ENCODE assay signal across 1 cellular context in the genomic region with DNA sequence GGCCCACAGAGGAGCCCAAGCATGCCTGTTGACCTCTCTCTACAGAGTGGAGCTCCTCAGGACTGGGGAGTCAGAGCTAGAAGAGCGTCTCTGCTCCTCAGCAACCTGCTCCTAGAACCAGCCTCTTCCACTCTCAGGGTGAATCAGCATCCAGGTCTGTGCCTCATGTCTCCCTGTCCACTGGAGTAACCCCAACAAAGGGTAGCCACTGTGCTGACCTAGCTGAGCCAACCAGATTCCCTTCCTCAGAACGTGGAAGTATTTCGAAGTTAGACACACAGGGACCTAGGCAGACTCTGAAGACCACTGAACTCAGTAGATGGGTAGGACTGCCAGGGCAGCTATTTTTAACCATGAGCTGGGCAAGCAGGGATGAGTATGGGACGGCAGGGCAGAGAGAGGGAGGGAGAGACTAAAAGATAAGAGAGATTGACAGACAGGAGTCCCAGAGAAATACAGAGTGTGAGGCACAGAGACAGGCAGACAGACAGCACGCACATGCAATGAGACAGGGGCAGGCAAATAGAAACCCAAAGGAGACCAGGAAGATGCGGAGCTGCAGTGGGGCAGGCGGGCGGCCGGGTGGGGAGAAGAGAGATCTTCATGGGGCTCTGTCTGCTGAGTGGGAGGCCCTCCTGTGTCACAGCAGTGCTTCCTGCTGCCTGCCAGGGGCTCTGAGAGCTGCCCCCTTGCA.
TF ChIP-seq lines count a peak whose summit lies in the region.

No MANE protein-coding gene starts in this region.

TF ChIP-seq in K562, 482 proteins besides CTCF, POLR2A, EP300 and RAD21 (continued from another document and continues in another):
- TF ChIP-seq, protein P1, sequence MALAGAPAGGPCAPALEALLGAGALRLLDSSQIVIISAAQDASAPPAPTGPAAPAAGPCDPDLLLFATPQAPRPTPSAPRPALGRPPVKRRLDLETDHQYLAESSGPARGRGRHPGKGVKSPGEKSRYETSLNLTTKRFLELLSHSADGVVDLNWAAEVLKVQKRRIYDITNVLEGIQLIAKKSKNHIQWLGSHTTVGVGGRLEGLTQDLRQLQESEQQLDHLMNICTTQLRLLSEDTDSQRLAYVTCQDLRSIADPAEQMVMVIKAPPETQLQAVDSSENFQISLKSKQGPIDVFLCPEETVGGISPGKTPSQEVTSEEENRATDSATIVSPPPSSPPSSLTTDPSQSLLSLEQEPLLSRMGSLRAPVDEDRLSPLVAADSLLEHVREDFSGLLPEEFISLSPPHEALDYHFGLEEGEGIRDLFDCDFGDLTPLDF (CRISPR knock-in tag; IDR thresholded peaks at IDR 0.05): no peak
- TF ChIP-seq CBX1 (IDR thresholded peaks at IDR 0.05; ENCODE audit: low read depth) (no peak), RBM14 (IDR thresholded peaks at IDR 0.05; ENCODE audit: borderline replicate concordance, insufficient read depth, low read depth, low read length) (no peak), ZNF76 (CRISPR knock-in tag; IDR thresholded peaks at IDR 0.05; ENCODE audit: borderline replicate concordance) (no peak), HOXB6 (CRISPR knock-in tag; IDR thresholded peaks at IDR 0.05; ENCODE audit: borderline replicate concordance) (no peak), SAP30 (IDR thresholded peaks at IDR 0.05; ENCODE audit: borderline replicate concordance, insufficient read depth, low read depth, low read length, poor library complexity, severe bottlenecking) (no peak), BRD4 (IDR thresholded peaks at IDR 0.05) (0 out of 2 replicates have a peak, but pooled peaks have one; percentile 43), ZMIZ1 (IDR thresholded peaks at IDR 0.05; ENCODE audit: low read depth in 2 of 2, low read length in 2 of 2) (no peak), DPF2 (IDR thresholded peaks at IDR 0.05) (peak; percentile 68), KDM4B (IDR thresholded peaks at IDR 0.05; ENCODE audit: borderline replicate concordance in 2 of 2, low read depth in 1 of 2) (no peak), NCOA1 (IDR thresholded peaks at IDR 0.05; ENCODE audit: low read depth) (no peak), PBX2 (CRISPR knock-in tag; IDR thresholded peaks at IDR 0.05; ENCODE audit: low read depth) (no peak; the same call in 1 of the 2 replicates), PBX2 (tag; conservative IDR thresholded peaks at IDR 0.05; ENCODE audit: low read depth) (peak; percentile 89), NR1H2 (CRISPR knock-in tag; IDR thresholded peaks at IDR 0.05) (no peak), NR4A1 (CRISPR knock-in tag; IDR thresholded peaks at IDR 0.05) (no peak), NR4A1 (tag; IDR thresholded peaks at IDR 0.05) (peak; percentile 72), EGR1 (conservative IDR thresholded peaks at IDR 0.05) (no peak), SIX5 (IDR thresholded peaks at IDR 0.05; ENCODE audit: borderline replicate concordance in 1 of 2, insufficient read depth in 1 of 2, low read depth in 1 of 2, low read length in 2 of 2) (no peak), IFI16 (CRISPR knock-in tag; IDR thresholded peaks at IDR 0.05) (no peak), MBD2 (IDR thresholded peaks at IDR 0.05; ENCODE audit: borderline replicate concordance, low read depth) (peak; percentile 33; the same call in 1 of the 2 replicates), ZKSCAN1 (IDR thresholded peaks at IDR 0.05; ENCODE audit: low read depth, low read length) (no peak), RFX1 (IDR thresholded peaks at IDR 0.05) (no peak), MTA2 (IDR thresholded peaks at IDR 0.05; ENCODE audit: low read depth) (no peak), NONO (IDR thresholded peaks at IDR 0.05; ENCODE audit: low read depth in 2 of 2, low read length in 1 of 2) (no peak), RAD51 (IDR thresholded peaks at IDR 0.05; ENCODE audit: borderline replicate concordance, low read depth) (no peak), ZBTB7A (IDR thresholded peaks at IDR 0.05; ENCODE audit: borderline replicate concordance, control insufficient read depth, low read depth, low read length) (no peak), ZFP1 (CRISPR knock-in tag; IDR thresholded peaks at IDR 0.05) (no peak), RBM25 (IDR thresholded peaks at IDR 0.05; ENCODE audit: low read depth, low read length, severe bottlenecking) (no peak), CREB3 (tag; conservative IDR thresholded peaks at IDR 0.05; ENCODE audit: low read depth) (no peak), ZNF589 (CRISPR knock-in tag; IDR thresholded peaks at IDR 0.05; ENCODE audit: low read depth) (no peak), CCAR2 (IDR thresholded peaks at IDR 0.05; ENCODE audit: low read depth, low read length) (no peak), RFX7 (CRISPR knock-in tag; IDR thresholded peaks at IDR 0.05) (no peak)
- TF ChIP-seq, protein P2, sequence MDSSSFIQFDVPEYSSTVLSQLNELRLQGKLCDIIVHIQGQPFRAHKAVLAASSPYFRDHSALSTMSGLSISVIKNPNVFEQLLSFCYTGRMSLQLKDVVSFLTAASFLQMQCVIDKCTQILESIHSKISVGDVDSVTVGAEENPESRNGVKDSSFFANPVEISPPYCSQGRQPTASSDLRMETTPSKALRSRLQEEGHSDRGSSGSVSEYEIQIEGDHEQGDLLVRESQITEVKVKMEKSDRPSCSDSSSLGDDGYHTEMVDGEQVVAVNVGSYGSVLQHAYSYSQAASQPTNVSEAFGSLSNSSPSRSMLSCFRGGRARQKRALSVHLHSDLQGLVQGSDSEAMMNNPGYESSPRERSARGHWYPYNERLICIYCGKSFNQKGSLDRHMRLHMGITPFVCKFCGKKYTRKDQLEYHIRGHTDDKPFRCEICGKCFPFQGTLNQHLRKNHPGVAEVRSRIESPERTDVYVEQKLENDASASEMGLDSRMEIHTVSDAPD (CRISPR knock-in tag; IDR thresholded peaks at IDR 0.05): no peak
- TF ChIP-seq, protein P3, sequence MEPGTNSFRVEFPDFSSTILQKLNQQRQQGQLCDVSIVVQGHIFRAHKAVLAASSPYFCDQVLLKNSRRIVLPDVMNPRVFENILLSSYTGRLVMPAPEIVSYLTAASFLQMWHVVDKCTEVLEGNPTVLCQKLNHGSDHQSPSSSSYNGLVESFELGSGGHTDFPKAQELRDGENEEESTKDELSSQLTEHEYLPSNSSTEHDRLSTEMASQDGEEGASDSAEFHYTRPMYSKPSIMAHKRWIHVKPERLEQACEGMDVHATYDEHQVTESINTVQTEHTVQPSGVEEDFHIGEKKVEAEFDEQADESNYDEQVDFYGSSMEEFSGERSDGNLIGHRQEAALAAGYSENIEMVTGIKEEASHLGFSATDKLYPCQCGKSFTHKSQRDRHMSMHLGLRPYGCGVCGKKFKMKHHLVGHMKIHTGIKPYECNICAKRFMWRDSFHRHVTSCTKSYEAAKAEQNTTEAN (CRISPR knock-in tag; IDR thresholded peaks at IDR 0.05): no peak
- TF ChIP-seq, protein P4, sequence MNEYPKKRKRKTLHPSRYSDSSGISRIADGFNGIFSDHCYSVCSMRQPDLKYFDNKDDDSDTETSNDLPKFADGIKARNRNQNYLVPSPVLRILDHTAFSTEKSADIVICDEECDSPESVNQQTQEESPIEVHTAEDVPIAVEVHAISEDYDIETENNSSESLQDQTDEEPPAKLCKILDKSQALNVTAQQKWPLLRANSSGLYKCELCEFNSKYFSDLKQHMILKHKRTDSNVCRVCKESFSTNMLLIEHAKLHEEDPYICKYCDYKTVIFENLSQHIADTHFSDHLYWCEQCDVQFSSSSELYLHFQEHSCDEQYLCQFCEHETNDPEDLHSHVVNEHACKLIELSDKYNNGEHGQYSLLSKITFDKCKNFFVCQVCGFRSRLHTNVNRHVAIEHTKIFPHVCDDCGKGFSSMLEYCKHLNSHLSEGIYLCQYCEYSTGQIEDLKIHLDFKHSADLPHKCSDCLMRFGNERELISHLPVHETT (CRISPR knock-in tag; conservative IDR thresholded peaks at IDR 0.05 in 1 of 2, IDR thresholded peaks at IDR 0.05 in 1 of 2): no peak
- TF ChIP-seq, protein P5, sequence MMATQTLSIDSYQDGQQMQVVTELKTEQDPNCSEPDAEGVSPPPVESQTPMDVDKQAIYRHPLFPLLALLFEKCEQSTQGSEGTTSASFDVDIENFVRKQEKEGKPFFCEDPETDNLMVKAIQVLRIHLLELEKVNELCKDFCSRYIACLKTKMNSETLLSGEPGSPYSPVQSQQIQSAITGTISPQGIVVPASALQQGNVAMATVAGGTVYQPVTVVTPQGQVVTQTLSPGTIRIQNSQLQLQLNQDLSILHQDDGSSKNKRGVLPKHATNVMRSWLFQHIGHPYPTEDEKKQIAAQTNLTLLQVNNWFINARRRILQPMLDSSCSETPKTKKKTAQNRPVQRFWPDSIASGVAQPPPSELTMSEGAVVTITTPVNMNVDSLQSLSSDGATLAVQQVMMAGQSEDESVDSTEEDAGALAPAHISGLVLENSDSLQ (IDR thresholded peaks at IDR 0.05): peak; percentile 98
- TF ChIP-seq, protein P6, sequence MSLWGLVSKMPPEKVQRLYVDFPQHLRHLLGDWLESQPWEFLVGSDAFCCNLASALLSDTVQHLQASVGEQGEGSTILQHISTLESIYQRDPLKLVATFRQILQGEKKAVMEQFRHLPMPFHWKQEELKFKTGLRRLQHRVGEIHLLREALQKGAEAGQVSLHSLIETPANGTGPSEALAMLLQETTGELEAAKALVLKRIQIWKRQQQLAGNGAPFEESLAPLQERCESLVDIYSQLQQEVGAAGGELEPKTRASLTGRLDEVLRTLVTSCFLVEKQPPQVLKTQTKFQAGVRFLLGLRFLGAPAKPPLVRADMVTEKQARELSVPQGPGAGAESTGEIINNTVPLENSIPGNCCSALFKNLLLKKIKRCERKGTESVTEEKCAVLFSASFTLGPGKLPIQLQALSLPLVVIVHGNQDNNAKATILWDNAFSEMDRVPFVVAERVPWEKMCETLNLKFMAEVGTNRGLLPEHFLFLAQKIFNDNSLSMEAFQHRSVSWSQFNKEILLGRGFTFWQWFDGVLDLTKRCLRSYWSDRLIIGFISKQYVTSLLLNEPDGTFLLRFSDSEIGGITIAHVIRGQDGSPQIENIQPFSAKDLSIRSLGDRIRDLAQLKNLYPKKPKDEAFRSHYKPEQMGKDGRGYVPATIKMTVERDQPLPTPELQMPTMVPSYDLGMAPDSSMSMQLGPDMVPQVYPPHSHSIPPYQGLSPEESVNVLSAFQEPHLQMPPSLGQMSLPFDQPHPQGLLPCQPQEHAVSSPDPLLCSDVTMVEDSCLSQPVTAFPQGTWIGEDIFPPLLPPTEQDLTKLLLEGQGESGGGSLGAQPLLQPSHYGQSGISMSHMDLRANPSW (CRISPR knock-in tag; IDR thresholded peaks at IDR 0.05): no peak
- TF ChIP-seq, protein P7, sequence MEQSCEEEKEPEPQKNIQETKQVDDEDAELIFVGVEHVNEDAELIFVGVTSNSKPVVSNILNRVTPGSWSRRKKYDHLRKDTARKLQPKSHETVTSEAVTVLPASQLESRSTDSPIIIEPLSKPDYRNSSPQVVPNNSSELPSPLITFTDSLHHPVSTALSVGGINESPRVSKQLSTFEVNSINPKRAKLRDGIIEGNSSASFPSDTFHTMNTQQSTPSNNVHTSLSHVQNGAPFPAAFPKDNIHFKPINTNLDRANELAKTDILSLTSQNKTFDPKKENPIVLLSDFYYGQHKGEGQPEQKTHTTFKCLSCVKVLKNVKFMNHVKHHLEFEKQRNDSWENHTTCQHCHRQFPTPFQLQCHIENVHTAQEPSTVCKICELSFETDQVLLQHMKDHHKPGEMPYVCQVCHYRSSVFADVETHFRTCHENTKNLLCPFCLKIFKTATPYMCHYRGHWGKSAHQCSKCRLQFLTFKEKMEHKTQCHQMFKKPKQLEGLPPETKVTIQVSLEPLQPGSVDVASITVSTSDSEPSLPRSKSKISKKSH (CRISPR knock-in tag; IDR thresholded peaks at IDR 0.05): no peak
- TF ChIP-seq, protein P8, sequence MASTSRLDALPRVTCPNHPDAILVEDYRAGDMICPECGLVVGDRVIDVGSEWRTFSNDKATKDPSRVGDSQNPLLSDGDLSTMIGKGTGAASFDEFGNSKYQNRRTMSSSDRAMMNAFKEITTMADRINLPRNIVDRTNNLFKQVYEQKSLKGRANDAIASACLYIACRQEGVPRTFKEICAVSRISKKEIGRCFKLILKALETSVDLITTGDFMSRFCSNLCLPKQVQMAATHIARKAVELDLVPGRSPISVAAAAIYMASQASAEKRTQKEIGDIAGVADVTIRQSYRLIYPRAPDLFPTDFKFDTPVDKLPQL (IDR thresholded peaks at IDR 0.05; ENCODE audit: extremely low read depth, insufficient read length): no peak
